In genomic region chr2:120442541-120442922, GRCh38 we compare ENCODE assay signal across 9 cellular contexts.
DNase-seq lines count a peak whose midpoint lies in the region; ATAC-seq and TF ChIP-seq lines count a peak whose summit lies in the region.
"Had no signal": no experiment of that assay in that cellular context is flagged by ENCODE, and none has a peak within 500 bp of the region (broad histone marks: within the 10 kb centered on the region; RNA-seq: fewer than 3 reads in every experiment).

No MANE protein-coding gene starts in this region.

- H3K9me3 Mint-ChIP-seq in CD4-positive, alpha-beta memory T cell = peaks cover 0 to 2% (median 0%) of the 10 kb centered on the region in 8 donors
- no peaks in the 10 kb centered on the region for H3K9me3 Mint-ChIP-seq in activated CD8-positive, alpha-beta T cell treated with anti-CD3 and anti-CD28 coated beads for 36 hours

- H3K9ac ChIP-seq in neuronal stem cell (ENCODE audit: low read depth, low read length, poor library complexity) = no peak overlapping the region

- H3K9me3 ChIP-seq in CD4-positive, alpha-beta memory T cell (ENCODE audit: control insufficient read depth in 1 of 2, low read length in 2 of 2) = no peaks in the 10 kb centered on the region
- H3K9me3 ChIP-seq in neuronal stem cell (replicated peaks in 1 of 2; ENCODE audit: control insufficient read depth in 2 of 2, insufficient read depth in 1 of 2, low read depth in 1 of 2, low read length in 2 of 2) (no peaks in the 10 kb centered on the region), WERI-Rb-1 (ENCODE audit: severe bottlenecking) (no peaks in the 10 kb centered on the region)

- H2BK12ac ChIP-seq in neuronal stem cell (ENCODE audit: low read length) = no peak overlapping the region

- no peak overlapping the region for H2BK120ac ChIP-seq in neuronal stem cell (ENCODE audit: low read depth, low read length)

- H3K36me3 ChIP-seq in CD4-positive, alpha-beta memory T cell (ENCODE audit: insufficient read depth, low read length) = no peaks in the 10 kb centered on the region
- H3K36me3 ChIP-seq in neuronal stem cell (replicated peaks in 1 of 2; ENCODE audit: control insufficient read depth in 2 of 2, insufficient read depth in 2 of 2, low read length in 2 of 2) = no peaks in the 10 kb centered on the region
- H3K36me3 ChIP-seq in WERI-Rb-1 = no peaks in the 10 kb centered on the region

- H3K27ac Mint-ChIP-seq in CD4-positive, alpha-beta memory T cell = no peak overlapping the region
- H3K27ac Mint-ChIP-seq in activated CD8-positive, alpha-beta T cell treated with anti-CD3 and anti-CD28 coated beads for 36 hours = no peak overlapping the region

- peak overlapping the region in 7 of 8 donors; percentile 3 to 63 (median 45) for H3K4me3 Mint-ChIP-seq in CD4-positive, alpha-beta memory T cell
- H3K4me3 Mint-ChIP-seq in activated CD8-positive, alpha-beta T cell treated with anti-CD3 and anti-CD28 coated beads for 36 hours = peak overlapping the region; percentile 46

- no peak overlapping the region for H4K8ac ChIP-seq in neuronal stem cell (ENCODE audit: low read depth, low read length)

- H3K23ac ChIP-seq in neuronal stem cell (ENCODE audit: low read depth, low read length, poor library complexity) = no peak overlapping the region

- no peak overlapping the region for H2AFZ ChIP-seq in neuronal stem cell (ENCODE audit: low read length)

- H3K18ac ChIP-seq in neuronal stem cell (ENCODE audit: low read length) = no peak overlapping the region

- H3K4ac ChIP-seq in neuronal stem cell (ENCODE audit: low read length) = no peak overlapping the region

- H2BK15ac ChIP-seq in neuronal stem cell (ENCODE audit: low read length) = no peak overlapping the region

- no peaks in the 10 kb centered on the region for H3K27me3 ChIP-seq in CD4-positive, alpha-beta memory T cell (ENCODE audit: insufficient read depth, low read length)
- no peaks in the 10 kb centered on the region for H3K27me3 ChIP-seq in foreskin keratinocyte
- H3K27me3 ChIP-seq in neuronal stem cell (ENCODE audit: control insufficient read depth in 3 of 3, insufficient read depth in 3 of 3, low read depth in 1 of 3, low read length in 3 of 3) = peaks cover 3 to 90% (median 61%) of the 10 kb centered on the region in 3 experiments
- no peaks in the 10 kb centered on the region for H3K27me3 ChIP-seq in WERI-Rb-1 (ENCODE audit: insufficient read depth, low read depth, severe bottlenecking)

- H2BK5ac ChIP-seq in neuronal stem cell (ENCODE audit: low read length) = no peak overlapping the region

- no peak for DNase-seq in CD4-positive, alpha-beta memory T cell
- DNase-seq in activated CD8-positive, alpha-beta T cell treated with anti-CD3 and anti-CD28 coated beads for 36 hours = no peak
- DNase-seq in foreskin keratinocyte (peak in 1 of 2 donors; percentile 31), neuronal stem cell (ENCODE audit: low spot score) (no peak), WERI-Rb-1 (no peak), SKM-1 treated with dmso at 0.1 percent for 144 hours (lab: John Stamatoyannopoulos, UW; ENCODE audit: unreplicated experiment) (no peak), KBM-7 (no peak)
- DNase-seq: cortex of kidney had no signal

- no peak for TF ChIP-seq CTCF in activated CD8-positive, alpha-beta T cell treated with anti-CD3 and anti-CD28 coated beads for 36 hours (IDR thresholded peaks at IDR 0.05)
- TF ChIP-seq CTCF in foreskin keratinocyte (conservative IDR thresholded peaks at IDR 0.05) = no peak
- TF ChIP-seq CTCF in WERI-Rb-1 (IDR thresholded peaks at IDR 0.05; ENCODE audit: low read depth, low read length) = no peak

- H3K27me3 Mint-ChIP-seq in CD4-positive, alpha-beta memory T cell = peaks cover 28 to 45% of the 10 kb centered on the region in 2 donors
- peaks cover 38% of the 10 kb centered on the region for H3K27me3 Mint-ChIP-seq in activated CD8-positive, alpha-beta T cell treated with anti-CD3 and anti-CD28 coated beads for 36 hours

- in situ Hi-C loops in KBM-7 (cut with MboI; ENCODE audit: low pct_unique_long_range_greater_than_20kb, low sequenced_read_pairs) = no loop called here

- CTCF ChIA-PET in CD4-positive, alpha-beta memory T cell (lab: Charles Lee; ENCODE audit: partially characterized antibody) = no interaction called here
- CTCF ChIA-PET in activated CD8-positive, alpha-beta T cell treated with anti-CD3 and anti-CD28 coated beads for 36 hours (lab: Charles Lee) = interaction anchor here (1.5 kb wide), 1 partner anchor 129 kb away, joined by 3 read pairs; no protein-coding TSS in a partner anchor

- peak overlapping the region; percentile 82 for H3K4me2 ChIP-seq in neuronal stem cell (ENCODE audit: insufficient read depth, low read length, poor library complexity, severe bottlenecking)

- H2AK5ac ChIP-seq in neuronal stem cell (ENCODE audit: low read depth, low read length) = no peak overlapping the region

- H3K27ac ChIP-seq in CD4-positive, alpha-beta memory T cell (ENCODE audit: low read depth, low read length) = no peak overlapping the region
- H3K27ac ChIP-seq in foreskin keratinocyte = no peak overlapping the region
- H3K27ac ChIP-seq in neuronal stem cell (replicated peaks; ENCODE audit: low read length) = no peak overlapping the region
- no peak overlapping the region for H3K27ac ChIP-seq in WERI-Rb-1

- no peaks in the 10 kb centered on the region for H3K79me1 ChIP-seq in neuronal stem cell (ENCODE audit: low read depth, low read length)

- H3K36me3 Mint-ChIP-seq in CD4-positive, alpha-beta memory T cell = no peaks in the 10 kb centered on the region
- H3K36me3 Mint-ChIP-seq in activated CD8-positive, alpha-beta T cell treated with anti-CD3 and anti-CD28 coated beads for 36 hours (ENCODE audit: low read depth) = no peaks in the 10 kb centered on the region

- intact Hi-C loops in CD4-positive, alpha-beta memory T cell (cut with micrococcal nuclease) = no loop called here
- intact Hi-C loops in activated CD8-positive, alpha-beta T cell treated with anti-CD3 and anti-CD28 coated beads for 36 hours (cut with micrococcal nuclease) = no loop called here

- no CpG with 5 or more reads among the region's 16 CpGs for WGBS in neuronal stem cell (ENCODE audit: extremely low coverage in 2 of 2, insufficient read length in 2 of 2, insufficient replicate concordance in 1 of 2), 2 donors

- H3K4me1 Mint-ChIP-seq in CD4-positive, alpha-beta memory T cell = peaks cover 0 to 10% (median 3%) of the 10 kb centered on the region in 4 donors
- no peaks in the 10 kb centered on the region for H3K4me1 Mint-ChIP-seq in activated CD8-positive, alpha-beta T cell treated with anti-CD3 and anti-CD28 coated beads for 36 hours (ENCODE audit: low read depth)

- no peak for ATAC-seq in activated CD8-positive, alpha-beta T cell treated with anti-CD3 and anti-CD28 coated beads for 36 hours
- ATAC-seq in foreskin keratinocyte = peak; percentile 14
- ATAC-seq in GM18867 (IDR thresholded peaks at IDR 0.05; ENCODE audit: unreplicated experiment) = no peak

- POLR2A ChIA-PET in CD4-positive, alpha-beta memory T cell (lab: Charles Lee; ENCODE audit: partially characterized antibody) = no interaction called here
- POLR2A ChIA-PET in activated CD8-positive, alpha-beta T cell treated with anti-CD3 and anti-CD28 coated beads for 36 hours (lab: Charles Lee) = no interaction called here

- peaks cover 4% of the 10 kb centered on the region for H3K4me1 ChIP-seq in CD4-positive, alpha-beta memory T cell (ENCODE audit: insufficient read depth, low read length)
- H3K4me1 ChIP-seq in foreskin keratinocyte (no peaks in the 10 kb centered on the region), neuronal stem cell (ENCODE audit: control insufficient read depth in 2 of 2, insufficient read depth in 1 of 2, low read depth in 1 of 2, low read length in 2 of 2) (peaks cover 0 to 16% of the 10 kb centered on the region in 2 donors)

- H4K91ac ChIP-seq in neuronal stem cell (ENCODE audit: low read depth, low read length, poor library complexity) = no peak overlapping the region

- H3K4me3 ChIP-seq in CD4-positive, alpha-beta memory T cell (ENCODE audit: low read length in 2 of 2) = no peak overlapping the region
- peak overlapping the region in 1 of 2 donors; percentile 73 for H3K4me3 ChIP-seq in neuronal stem cell (ENCODE audit: low read length in 2 of 2)
- H3K4me3 ChIP-seq in WERI-Rb-1 (ENCODE audit: low read depth, low read length) = no peak overlapping the region

- H3K14ac ChIP-seq in neuronal stem cell (ENCODE audit: low read length) = no peak overlapping the region
